Comparison of ENCODE assay signal across 30 cellular contexts in the genomic region with DNA sequence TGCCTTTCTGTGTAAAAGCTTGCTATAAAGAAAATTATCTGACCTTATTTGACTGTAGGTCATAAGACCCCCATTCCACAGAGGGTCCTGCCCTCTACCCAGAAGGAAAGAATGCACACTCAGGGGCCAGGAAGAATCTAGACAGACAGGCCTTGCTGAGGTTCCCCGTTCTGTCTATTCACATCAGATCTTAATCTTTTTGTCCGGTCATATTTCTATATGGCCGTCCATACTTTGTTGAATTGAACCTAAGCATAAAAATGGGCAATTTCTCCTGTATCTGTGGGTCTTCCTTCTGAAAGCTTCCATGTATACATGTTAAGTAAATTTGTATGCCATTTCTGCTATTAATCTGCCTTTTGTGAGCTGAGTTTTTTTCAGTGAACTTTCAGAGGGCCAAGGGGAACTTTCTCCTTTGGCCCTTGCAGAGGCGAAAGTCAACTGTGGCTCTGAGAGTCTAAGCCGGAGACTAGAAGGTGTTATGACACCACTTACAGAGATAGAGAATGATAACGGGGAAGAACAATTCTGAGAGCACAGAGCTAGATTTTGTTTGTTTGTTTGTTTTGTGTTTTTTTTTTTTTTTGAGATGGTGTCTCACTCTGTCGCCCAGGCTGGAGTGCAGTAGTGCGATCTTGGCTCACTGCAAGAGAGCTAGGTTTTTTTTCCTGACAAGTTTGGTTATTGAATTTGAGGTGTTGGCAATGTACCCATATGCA.
"Had no signal": no experiment of that assay in that cellular context is flagged by ENCODE, and none has a peak within 500 bp of the region (broad histone marks: within the 10 kb centered on the region; RNA-seq: fewer than 3 reads in every experiment).

No MANE protein-coding gene starts in this region.

- ATAC-seq: naive thymus-derived CD8-positive, alpha-beta T cell; natural killer cell treated with Interleukin-12 subunit alpha and Interleukin-12 subunit beta and Interleukin-15 and Interleukin-18, amount 100 ng/mL, for 72 hours; pancreas; psoas muscle; right cardiac atrium; right lobe of liver; stimulated activated effector memory CD8-positive, alpha-beta T cell treated with anti-CD3 and anti-CD28 coated beads, Interleukin-12 subunit alpha, Interleukin-12 subunit beta, amount 100 ng/mL, for 72 hours; stimulated activated naive B cell treated with anti-CD40 and anti-IgM and Interleukin-4, amounts not matched to agents 10 μg/mL and 1 μg/mL and 100 μg/mL, for 72 hours; stimulated activated naive CD8-positive, alpha-beta T cell treated with anti-CD3 and anti-CD28 coated beads, Interleukin-15, amount 100 ng/mL, for 72 hours; stimulated activated naive CD8-positive, alpha-beta T cell treated with anti-CD3 and anti-CD28 coated beads, Interleukin-15, Interleukin-2, amounts not matched to agents 100 U/mL and 50 U/mL, for 24 hours had no signal

- H3K36me3 ChIP-seq: neutrophil, pancreas, right lobe of liver, sigmoid colon, thoracic aorta, thyroid gland, tibial nerve, upper lobe of left lung, vagina had no signal

- H3K4me1 Mint-ChIP-seq: naive thymus-derived CD8-positive, alpha-beta T cell; nephron progenitor cell; neural crest cell; stimulated activated effector memory CD8-positive, alpha-beta T cell treated with anti-CD3 and anti-CD28 coated beads, Interleukin-12 subunit alpha, Interleukin-12 subunit beta, amount 100 ng/mL, for 72 hours; stimulated activated naive CD8-positive, alpha-beta T cell treated with anti-CD3 and anti-CD28 coated beads, Interleukin-15, amount 100 ng/mL, for 72 hours had no signal

- H3K27me3 ChIP-seq: neutrophil, pancreas, right lobe of liver, sigmoid colon, thyroid gland, tibial nerve, upper lobe of left lung, vagina had no signal

- H3K4me3 ChIP-seq: pancreas, psoas muscle, right lobe of liver, sigmoid colon, thoracic aorta, thyroid gland, tibial nerve, upper lobe of left lung, vagina had no signal

- H3K36me3 Mint-ChIP-seq: natural killer cell treated with Interleukin-12 subunit alpha and Interleukin-12 subunit beta and Interleukin-15 and Interleukin-18, amount 100 ng/mL, for 72 hours; stimulated activated effector memory CD8-positive, alpha-beta T cell treated with anti-CD3 and anti-CD28 coated beads, Interleukin-12 subunit alpha, Interleukin-12 subunit beta, amount 100 ng/mL, for 72 hours had no signal

- H3K4me1 ChIP-seq: pancreas, psoas muscle, right lobe of liver, thyroid gland, tibial nerve, upper lobe of left lung, vagina had no signal

- H3K27ac Mint-ChIP-seq: naive thymus-derived CD8-positive, alpha-beta T cell; natural killer cell treated with Interleukin-12 subunit alpha and Interleukin-12 subunit beta and Interleukin-15 and Interleukin-18, amount 100 ng/mL, for 72 hours; nephron progenitor cell; progenitor cell of endocrine pancreas; stimulated activated effector memory CD8-positive, alpha-beta T cell treated with anti-CD3 and anti-CD28 coated beads, Interleukin-12 subunit alpha, Interleukin-12 subunit beta, amount 100 ng/mL, for 72 hours; stimulated activated naive B cell treated with anti-CD40 and anti-IgM and Interleukin-4, amounts not matched to agents 10 μg/mL and 1 μg/mL and 100 μg/mL, for 72 hours; stimulated activated naive CD8-positive, alpha-beta T cell treated with anti-CD3 and anti-CD28 coated beads, Interleukin-15, amount 100 ng/mL, for 72 hours had no signal

- DNase-seq: naive thymus-derived CD8-positive, alpha-beta T cell; nephron progenitor cell; nucleus accumbens; pancreas; posterior cingulate gyrus; psoas muscle; right cardiac atrium; right lobe of liver; sigmoid colon; small intestine; stimulated activated CD4-positive, alpha-beta T cell treated with anti-CD3 and anti-CD28 coated beads, Interleukin-15, amount 100 ng/mL, for 24 hours; stimulated activated CD4-positive, alpha-beta T cell treated with anti-CD3 and anti-CD28 coated beads, Interleukin-2, amount 100 ng/mL, for 24 hours; stimulated activated CD4-positive, alpha-beta T cell treated with anti-CD3 and anti-CD28 coated beads, Interleukin-2, amount 100 ng/mL, for 48 hours; stimulated activated CD4-positive, alpha-beta T cell treated with anti-CD3 and anti-CD28 coated beads, Interleukin-4, amount 100 ng/mL, for 24 hours; stimulated activated naive B cell treated with anti-CD40 and anti-IgM and Interleukin-4, amounts not matched to agents 10 μg/mL and 1 μg/mL and 100 μg/mL, for 72 hours; stimulated activated naive CD8-positive, alpha-beta T cell treated with anti-CD3 and anti-CD28 coated beads, Interleukin-15, amount 100 ng/mL, for 72 hours; stimulated activated naive CD8-positive, alpha-beta T cell treated with anti-CD3 and anti-CD28 coated beads, Interleukin-15, Interleukin-2, amounts not matched to agents 100 U/mL and 50 U/mL, for 24 hours; substantia nigra; thyroid gland; trophoblast cell; upper lobe of left lung had no signal

- H3K9me3 Mint-ChIP-seq: natural killer cell treated with Interleukin-12 subunit alpha and Interleukin-12 subunit beta and Interleukin-15 and Interleukin-18, amount 100 ng/mL, for 72 hours had no signal

- FAIRE-seq: pancreas, small intestine, urothelium cell line had no signal

- H3K27ac ChIP-seq: neutrophil, pancreas, psoas muscle, right lobe of liver, sigmoid colon, thoracic aorta, thyroid gland, tibial nerve, upper lobe of left lung, vagina had no signal

- H3K4me3 Mint-ChIP-seq: naive thymus-derived CD8-positive, alpha-beta T cell; natural killer cell treated with Interleukin-12 subunit alpha and Interleukin-12 subunit beta and Interleukin-15 and Interleukin-18, amount 100 ng/mL, for 72 hours; nephron progenitor cell; neural crest cell; stimulated activated effector memory CD8-positive, alpha-beta T cell treated with anti-CD3 and anti-CD28 coated beads, Interleukin-12 subunit alpha, Interleukin-12 subunit beta, amount 100 ng/mL, for 72 hours; stimulated activated naive B cell treated with anti-CD40 and anti-IgM and Interleukin-4, amounts not matched to agents 10 μg/mL and 1 μg/mL and 100 μg/mL, for 72 hours; stimulated activated naive CD8-positive, alpha-beta T cell treated with anti-CD3 and anti-CD28 coated beads, Interleukin-15, amount 100 ng/mL, for 72 hours had no signal

- H3K27me3 Mint-ChIP-seq: naive thymus-derived CD8-positive, alpha-beta T cell; progenitor cell of endocrine pancreas; stimulated activated naive CD8-positive, alpha-beta T cell treated with anti-CD3 and anti-CD28 coated beads, Interleukin-15, amount 100 ng/mL, for 72 hours had no signal

- H3K9me3 ChIP-seq: neutrophil, pancreas, psoas muscle, right lobe of liver, sigmoid colon, thoracic aorta, thyroid gland, tibial nerve, upper lobe of left lung, vagina had no signal
